8 cellular contexts compared by ENCODE assay signal in the genomic region with DNA sequence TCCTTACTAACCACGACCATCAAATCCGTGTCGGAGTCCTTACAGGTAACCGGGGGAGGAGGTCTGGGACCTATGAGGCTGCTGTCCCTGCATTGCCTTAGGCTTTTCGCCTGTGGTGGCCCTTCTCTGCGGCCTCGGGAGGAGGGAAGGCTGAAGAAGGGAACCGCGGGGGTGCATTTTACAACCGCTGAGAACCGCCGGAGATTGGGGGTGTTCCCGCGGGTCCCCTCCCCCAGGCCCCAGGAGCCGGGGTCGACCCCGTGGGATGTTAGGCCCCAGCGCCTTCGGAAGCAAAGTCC. TPM values are rescaled to one million over a fixed set of nuclear protein-coding genes. Genes with fewer than 3 reads are reported as not detected.
A peak's percentile ranks its signal among the peaks of the same experiment; 100 is the strongest.
DNase-seq lines count a peak whose midpoint lies in the region; ATAC-seq and TF ChIP-seq lines count a peak whose summit lies in the region.

No MANE protein-coding gene starts in this region.

- TF ChIP-seq POLR2A in heart left ventricle (IDR thresholded peaks at IDR 0.05) (no peak), adrenal gland (IDR thresholded peaks at IDR 0.05) (no peak), uterus (IDR thresholded peaks at IDR 0.05) (no peak)

- TF ChIP-seq CTCF in heart left ventricle (IDR thresholded peaks at IDR 0.05) (no peak), adrenal gland (IDR thresholded peaks at IDR 0.05) (no peak), lung (IDR thresholded peaks at IDR 0.05; ENCODE audit: control extremely low read depth, extremely low read depth) (no peak), uterus (IDR thresholded peaks at IDR 0.05) (no peak)

- H3K9me3 ChIP-seq in heart left ventricle (no peaks in the 10 kb centered on the region), adrenal gland (replicated peaks in 1 of 3) (no peaks in the 10 kb centered on the region), lung (ENCODE audit: control insufficient read depth in 2 of 2, insufficient read depth in 1 of 2, low read length in 1 of 2) (no peaks in the 10 kb centered on the region), uterus (no peaks in the 10 kb centered on the region)

- DNase-seq in heart left ventricle (peak in 1 of 5 donors; percentile 61), left ventricle myocardium superior (no peak), adrenal gland (no peak), lung (ENCODE audit: low spot score) (no peak), uterus (no peak), dedifferentiated amniotic fluid mesenchymal stem cell (ENCODE audit: extremely low spot score) (no peak)

- WGBS in heart left ventricle, 4 donors = 0% methylated on average over 2 to 19 of the region's 19 CpGs
- 0% methylated on average over 7 to 19 of the region's 19 CpGs; no CpG with 5 or more reads in 1 of the 4 donors for WGBS in adrenal gland, 4 donors
- WGBS in lung, 2 donors = 0% methylated on average over 19 of the region's 19 CpGs

- H3K36me3 ChIP-seq in heart left ventricle (no peaks in the 10 kb centered on the region), adrenal gland (replicated peaks in 1 of 2) (no peaks in the 10 kb centered on the region), lung (ENCODE audit: control insufficient read depth in 2 of 2, insufficient read depth in 2 of 2, low read length in 2 of 2) (no peaks in the 10 kb centered on the region), uterus (no peaks in the 10 kb centered on the region)

- H3K27me3 ChIP-seq in heart left ventricle = no peaks in the 10 kb centered on the region
- H3K27me3 ChIP-seq in adrenal gland = no peaks in the 10 kb centered on the region
- no peaks in the 10 kb centered on the region for H3K27me3 ChIP-seq in lung (ENCODE audit: control insufficient read depth, insufficient read depth)
- H3K27me3 ChIP-seq in uterus = no peaks in the 10 kb centered on the region

- H3K4me1 ChIP-seq in heart left ventricle = peaks cover 0 to 47% (median 34%) of the 10 kb centered on the region in 12 donors
- peaks cover 0 to 19% of the 10 kb centered on the region in 2 donors for H3K4me1 ChIP-seq in adrenal gland (replicated peaks in 1 of 2)
- H3K4me1 ChIP-seq in lung (ENCODE audit: control insufficient read depth in 2 of 2, insufficient read depth in 2 of 2, low read length in 2 of 2) = no peaks in the 10 kb centered on the region
- H3K4me1 ChIP-seq in uterus = no peaks in the 10 kb centered on the region

- H3K27ac ChIP-seq in heart left ventricle (peak overlapping the region; percentile 88 to 97 (median 94)), adrenal gland (peak overlapping the region; percentile 10 to 96 (median 90)), lung (ENCODE audit: low read depth in 1 of 2, low read length in 1 of 2) (peak overlapping the region; percentile 88 to 97), uterus (peak overlapping the region; percentile 91 to 93)

- H3K4me3 ChIP-seq in heart left ventricle (peak overlapping the region; percentile 78 to 97 (median 89)), adrenal gland (peak overlapping the region; percentile 55 to 90 (median 70)), lung (peak overlapping the region; percentile 90), uterus (peak overlapping the region; percentile 82 to 90)

- ATAC-seq in heart left ventricle = no peak
- no peak for ATAC-seq in left ventricle myocardium superior
- ATAC-seq in lung (ENCODE audit: insufficient read depth, low FRiP score) = no peak
- no peak for ATAC-seq in HG02938 (IDR thresholded peaks at IDR 0.05; ENCODE audit: unreplicated experiment)
- ATAC-seq in GM21360 (IDR thresholded peaks at IDR 0.05; ENCODE audit: unreplicated experiment) = no peak

- intact Hi-C loops in heart left ventricle (cut with DNase I) = loop anchor here in 3 of 10 donors (2.0 to 10.0 kb wide), 5 partner anchors 59 to 854 kb away; a partner anchor contains a TSS
- intact Hi-C loops in left ventricle myocardium superior (cut with micrococcal nuclease) = loop anchor here (5.0 kb wide), 1 partner anchor 59 kb away; no protein-coding TSS in a partner anchor
- intact Hi-C loops in adrenal gland (cut with DNase I) = no loop called here
- intact Hi-C loops in uterus (cut with DNase I; ENCODE audit: low total_unique reads) = no loop called here

RNA-seq across cellular contexts. Expression of a gene that starts 0.5 kb away (rescaled TPM):
- total RNA-seq in heart left ventricle (10 to 100 TPM; 17.7 to 37.1 (median 30.1) TPM), left ventricle myocardium superior (25.0 TPM), adrenal gland (10 to 100 TPM; 12.5 to 24.4 (median 23.3) TPM), lung (10 to 100 TPM; 31.1 to 57.6 TPM), uterus (10 to 100 TPM; 14.9 to 42.9 (median 19.1) TPM)
- polyA plus RNA-seq in heart left ventricle (10 to 100 TPM; 15.2 to 34.7 TPM), adrenal gland (10 to 100 TPM; 24.3 to 41.0 (median 34.3) TPM), lung (10 to 100 TPM in 1 of 2 donors, 1 to 10 TPM in 1; 9.1 to 36.8 TPM)

RNA-seq across cellular contexts. Expression of a gene that starts 22.3 kb away (rescaled TPM):
- total RNA-seq in heart left ventricle (not detected), left ventricle myocardium superior (not detected), adrenal gland (not detected), lung (not detected), uterus (not detected)
- polyA plus RNA-seq in heart left ventricle (not detected), adrenal gland (not detected), lung (not detected)
